Comparison of ENCODE assay signal across 8 cellular contexts in the genomic region with DNA sequence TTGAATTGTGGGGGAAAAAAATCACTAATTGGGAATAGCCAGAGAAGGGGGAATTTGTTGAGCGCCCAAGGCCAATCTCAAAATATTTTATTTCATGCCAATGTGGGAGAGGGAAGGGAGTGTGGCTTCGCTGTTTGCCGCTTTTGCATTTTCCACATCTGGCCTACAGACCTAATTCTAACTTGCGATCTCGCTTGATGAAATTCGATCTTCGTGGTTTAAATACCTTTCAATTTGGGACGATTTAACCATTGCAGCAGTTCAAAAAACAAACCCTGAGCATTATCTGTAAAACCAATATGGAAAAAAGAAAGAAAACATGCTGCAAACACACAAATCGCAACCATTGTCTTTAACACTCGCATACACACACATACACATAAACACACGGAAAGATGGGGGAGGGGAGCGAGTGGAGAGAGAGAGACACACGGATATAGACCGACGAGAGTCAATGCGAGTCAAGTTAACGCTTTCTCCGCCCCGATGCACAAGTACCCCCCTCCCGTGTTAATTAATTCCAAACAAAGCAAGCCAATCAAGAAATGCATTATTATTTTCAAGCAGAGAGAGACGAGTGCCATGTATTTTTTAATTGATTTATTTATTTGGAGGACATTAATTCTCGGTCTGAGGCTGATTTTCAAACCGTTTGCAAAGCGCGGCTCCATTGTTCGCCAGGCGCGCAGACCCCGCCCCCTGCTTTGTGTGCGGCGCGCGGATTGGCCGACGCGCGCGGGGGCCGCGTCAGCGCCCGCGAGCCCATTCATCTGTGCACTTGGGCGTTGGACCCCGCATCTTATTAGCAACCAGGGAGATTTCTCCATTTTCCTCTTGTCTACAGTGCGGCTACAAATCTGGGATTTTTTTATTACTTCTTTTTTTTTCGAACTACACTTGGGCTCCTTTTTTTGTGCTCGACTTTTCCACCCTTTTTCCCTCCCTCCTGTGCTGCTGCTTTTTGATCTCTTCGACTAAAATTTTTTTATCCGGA. TPM values are rescaled to one million over a fixed set of nuclear protein-coding genes. Genes with fewer than 3 reads are reported as not detected.
DNase-seq lines count a peak whose midpoint lies in the region; ATAC-seq and FAIRE-seq lines count a peak whose summit lies in the region.

A gene with protein sequence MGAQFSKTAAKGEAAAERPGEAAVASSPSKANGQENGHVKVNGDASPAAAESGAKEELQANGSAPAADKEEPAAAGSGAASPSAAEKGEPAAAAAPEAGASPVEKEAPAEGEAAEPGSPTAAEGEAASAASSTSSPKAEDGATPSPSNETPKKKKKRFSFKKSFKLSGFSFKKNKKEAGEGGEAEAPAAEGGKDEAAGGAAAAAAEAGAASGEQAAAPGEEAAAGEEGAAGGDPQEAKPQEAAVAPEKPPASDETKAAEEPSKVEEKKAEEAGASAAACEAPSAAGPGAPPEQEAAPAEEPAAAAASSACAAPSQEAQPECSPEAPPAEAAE (plus strand): TSS at position 775 of the 994 bp plus-strand sequence. CDS start 401 bp downstream, outside the sequence.

- ATAC-seq in GM19468 (IDR thresholded peaks at IDR 0.05; ENCODE audit: extremely low read depth, unreplicated experiment) (peak; percentile 20), HG03558 (IDR thresholded peaks at IDR 0.05; ENCODE audit: extremely low read depth, unreplicated experiment) (peak; percentile 17)
- ATAC-seq in natural killer cell treated with Interleukin-12 subunit alpha and Interleukin-12 subunit beta and Interleukin-15 and Interleukin-18, amount 100 ng/mL, for 72 hours = peak; percentile 60

- DNase-seq in DMS79 (lab: John Stamatoyannopoulos, UW) (peak; percentile 92), NCI-H748 treated with DMSO at 0.1 percent for 48 hours (lab: John Stamatoyannopoulos, UW) (peak; percentile 98), frontal cortex (ENCODE audit: low spot score in 2 of 2) (peak; percentile 74 to 87)
- DNase-seq in activated naive CD4-positive, alpha-beta T cell treated with anti-CD3 and anti-CD28 coated beads, Interleukin-2, amount 10 ng/mL, durations not matched to agents 7 days and 5 days = peak; percentile 51
- no peak for DNase-seq in natural killer cell treated with Interleukin-12 subunit alpha and Interleukin-12 subunit beta and Interleukin-15 and Interleukin-18, amount 100 ng/mL, for 72 hours (ENCODE audit: low spot score)
- DNase-seq in central memory CD4-positive, alpha-beta T cell = no peak

- H3K4me1 Mint-ChIP-seq in activated naive CD4-positive, alpha-beta T cell treated with anti-CD3 and anti-CD28 coated beads, Interleukin-2, amount 10 ng/mL, durations not matched to agents 7 days and 5 days = peaks cover 24% of the 10 kb centered on the region
- peaks cover 10 to 12% of the 10 kb centered on the region in 2 donors for H3K4me1 Mint-ChIP-seq in natural killer cell treated with Interleukin-12 subunit alpha and Interleukin-12 subunit beta and Interleukin-15 and Interleukin-18, amount 100 ng/mL, for 72 hours (ENCODE audit: low read depth in 2 of 2)

- H3K27me3 Mint-ChIP-seq in activated naive CD4-positive, alpha-beta T cell treated with anti-CD3 and anti-CD28 coated beads, Interleukin-2, amount 10 ng/mL, durations not matched to agents 7 days and 5 days = peaks cover 8% of the 10 kb centered on the region
- H3K27me3 Mint-ChIP-seq in natural killer cell treated with Interleukin-12 subunit alpha and Interleukin-12 subunit beta and Interleukin-15 and Interleukin-18, amount 100 ng/mL, for 72 hours = peaks cover 26 to 33% of the 10 kb centered on the region in 2 donors

- H3K4me3 Mint-ChIP-seq in activated naive CD4-positive, alpha-beta T cell treated with anti-CD3 and anti-CD28 coated beads, Interleukin-2, amount 10 ng/mL, durations not matched to agents 7 days and 5 days = no peak within 1 kb of the TSS
- H3K4me3 Mint-ChIP-seq in natural killer cell treated with Interleukin-12 subunit alpha and Interleukin-12 subunit beta and Interleukin-15 and Interleukin-18, amount 100 ng/mL, for 72 hours = no peak within 1 kb of the TSS

- peak within 1 kb of the TSS; percentile 71 for H3K27ac Mint-ChIP-seq in activated naive CD4-positive, alpha-beta T cell treated with anti-CD3 and anti-CD28 coated beads, Interleukin-2, amount 10 ng/mL, durations not matched to agents 7 days and 5 days
- peak within 1 kb of the TSS in 1 of 2 donors; percentile 70 for H3K27ac Mint-ChIP-seq in natural killer cell treated with Interleukin-12 subunit alpha and Interleukin-12 subunit beta and Interleukin-15 and Interleukin-18, amount 100 ng/mL, for 72 hours

- FAIRE-seq in frontal cortex (lab: Jason Lieb, UNC) = no peak

- H3K9me3 Mint-ChIP-seq in activated naive CD4-positive, alpha-beta T cell treated with anti-CD3 and anti-CD28 coated beads, Interleukin-2, amount 10 ng/mL, durations not matched to agents 7 days and 5 days = no peaks in the 10 kb centered on the region
- no peaks in the 10 kb centered on the region for H3K9me3 Mint-ChIP-seq in natural killer cell treated with Interleukin-12 subunit alpha and Interleukin-12 subunit beta and Interleukin-15 and Interleukin-18, amount 100 ng/mL, for 72 hours

- H3K36me3 Mint-ChIP-seq in activated naive CD4-positive, alpha-beta T cell treated with anti-CD3 and anti-CD28 coated beads, Interleukin-2, amount 10 ng/mL, durations not matched to agents 7 days and 5 days = peaks cover 4% of the 10 kb centered on the region
- peaks cover 4% of the 10 kb centered on the region for H3K36me3 Mint-ChIP-seq in natural killer cell treated with Interleukin-12 subunit alpha and Interleukin-12 subunit beta and Interleukin-15 and Interleukin-18, amount 100 ng/mL, for 72 hours

- CTCF ChIA-PET in activated naive CD4-positive, alpha-beta T cell treated with anti-CD3 and anti-CD28 coated beads, Interleukin-2, amount 10 ng/mL, durations not matched to agents 7 days and 5 days (lab: Charles Lee) = no interaction called here

RNA-seq across cellular contexts. Expression of the gene that starts here (rescaled TPM):
- 498 TPM for total RNA-seq in frontal cortex
- 1 to 10 TPM in 1 of 2 donors, under 1 TPM in 1; 0.74 to 1.1 TPM for total RNA-seq in natural killer cell treated with Interleukin-12 subunit alpha and Interleukin-12 subunit beta and Interleukin-15 and Interleukin-18, amount 100 ng/mL, for 72 hours

Comparison
In these comparisons a context has a peak if more than half of its experiments do, and no peak if none do; other contexts are left out.
1. RNA of the gene that starts here (total RNA-seq): 498 TPM in frontal cortex (single experiment); 0.74 to 1.1 TPM in natural killer cell treated with Interleukin-12 subunit alpha and Interleukin-12 subunit beta and Interleukin-15 and Interleukin-18, amount 100 ng/mL, for 72 hours; every median in the first group is over 100 times any median in the second.
2. DNase-seq: peak in DMS79 (single experiment), NCI-H748 treated with DMSO at 0.1 percent for 48 hours (single experiment), activated naive CD4-positive, alpha-beta T cell treated with anti-CD3 and anti-CD28 coated beads, Interleukin-2, amount 10 ng/mL, durations not matched to agents 7 days and 5 days (single experiment) and frontal cortex (2 of 2); none in natural killer cell treated with Interleukin-12 subunit alpha and Interleukin-12 subunit beta and Interleukin-15 and Interleukin-18, amount 100 ng/mL, for 72 hours (single experiment) and central memory CD4-positive, alpha-beta T cell (single experiment).
3. Peak in every context shown above with its lines, with median percentiles within 50 percentile points of each other: ATAC-seq.